Comparison of ENCODE assay signal across 1 cellular context in genomic region chr9:130579738-130580463, GRCh38.
TF ChIP-seq lines count a peak whose summit lies in the region.

No MANE protein-coding gene starts in this region.

TF ChIP-seq in HepG2, 621 proteins besides CTCF, POLR2A, EP300 and RAD21 (continued from another document and continues in another):
- TF ChIP-seq, protein P1, sequence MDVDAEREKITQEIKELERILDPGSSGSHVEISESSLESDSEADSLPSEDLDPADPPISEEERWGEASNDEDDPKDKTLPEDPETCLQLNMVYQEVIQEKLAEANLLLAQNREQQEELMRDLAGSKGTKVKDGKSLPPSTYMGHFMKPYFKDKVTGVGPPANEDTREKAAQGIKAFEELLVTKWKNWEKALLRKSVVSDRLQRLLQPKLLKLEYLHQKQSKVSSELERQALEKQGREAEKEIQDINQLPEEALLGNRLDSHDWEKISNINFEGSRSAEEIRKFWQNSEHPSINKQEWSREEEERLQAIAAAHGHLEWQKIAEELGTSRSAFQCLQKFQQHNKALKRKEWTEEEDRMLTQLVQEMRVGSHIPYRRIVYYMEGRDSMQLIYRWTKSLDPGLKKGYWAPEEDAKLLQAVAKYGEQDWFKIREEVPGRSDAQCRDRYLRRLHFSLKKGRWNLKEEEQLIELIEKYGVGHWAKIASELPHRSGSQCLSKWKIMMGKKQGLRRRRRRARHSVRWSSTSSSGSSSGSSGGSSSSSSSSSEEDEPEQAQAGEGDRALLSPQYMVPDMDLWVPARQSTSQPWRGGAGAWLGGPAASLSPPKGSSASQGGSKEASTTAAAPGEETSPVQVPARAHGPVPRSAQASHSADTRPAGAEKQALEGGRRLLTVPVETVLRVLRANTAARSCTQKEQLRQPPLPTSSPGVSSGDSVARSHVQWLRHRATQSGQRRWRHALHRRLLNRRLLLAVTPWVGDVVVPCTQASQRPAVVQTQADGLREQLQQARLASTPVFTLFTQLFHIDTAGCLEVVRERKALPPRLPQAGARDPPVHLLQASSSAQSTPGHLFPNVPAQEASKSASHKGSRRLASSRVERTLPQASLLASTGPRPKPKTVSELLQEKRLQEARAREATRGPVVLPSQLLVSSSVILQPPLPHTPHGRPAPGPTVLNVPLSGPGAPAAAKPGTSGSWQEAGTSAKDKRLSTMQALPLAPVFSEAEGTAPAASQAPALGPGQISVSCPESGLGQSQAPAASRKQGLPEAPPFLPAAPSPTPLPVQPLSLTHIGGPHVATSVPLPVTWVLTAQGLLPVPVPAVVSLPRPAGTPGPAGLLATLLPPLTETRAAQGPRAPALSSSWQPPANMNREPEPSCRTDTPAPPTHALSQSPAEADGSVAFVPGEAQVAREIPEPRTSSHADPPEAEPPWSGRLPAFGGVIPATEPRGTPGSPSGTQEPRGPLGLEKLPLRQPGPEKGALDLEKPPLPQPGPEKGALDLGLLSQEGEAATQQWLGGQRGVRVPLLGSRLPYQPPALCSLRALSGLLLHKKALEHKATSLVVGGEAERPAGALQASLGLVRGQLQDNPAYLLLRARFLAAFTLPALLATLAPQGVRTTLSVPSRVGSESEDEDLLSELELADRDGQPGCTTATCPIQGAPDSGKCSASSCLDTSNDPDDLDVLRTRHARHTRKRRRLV (CRISPR knock-in tag; IDR thresholded peaks at IDR 0.05) = no peak
- TF ChIP-seq SNAI1 (CRISPR knock-in tag; IDR thresholded peaks at IDR 0.05; ENCODE audit: borderline replicate concordance) = no peak
- no peak for TF ChIP-seq ATAD3A (CRISPR knock-in tag; IDR thresholded peaks at IDR 0.05)
- no peak for TF ChIP-seq CREM (IDR thresholded peaks at IDR 0.05)
- TF ChIP-seq CREM (CRISPR knock-in tag; IDR thresholded peaks at IDR 0.05) = no peak
- no peak for TF ChIP-seq PAX8 (CRISPR knock-in tag; IDR thresholded peaks at IDR 0.05; ENCODE audit: borderline replicate concordance)
- TF ChIP-seq TBX2 (CRISPR knock-in tag; IDR thresholded peaks at IDR 0.05; ENCODE audit: borderline replicate concordance) = no peak
- no peak for TF ChIP-seq DMAP1 (CRISPR knock-in tag; IDR thresholded peaks at IDR 0.05)
- TF ChIP-seq KLF12 (CRISPR knock-in tag; IDR thresholded peaks at IDR 0.05; ENCODE audit: borderline replicate concordance) = no peak
- TF ChIP-seq ZNF598 (CRISPR knock-in tag; IDR thresholded peaks at IDR 0.05; ENCODE audit: borderline replicate concordance) = no peak
- TF ChIP-seq ZNF501 (CRISPR knock-in tag; IDR thresholded peaks at IDR 0.05) = no peak
- TF ChIP-seq ZNF773 (CRISPR knock-in tag; IDR thresholded peaks at IDR 0.05; ENCODE audit: borderline replicate concordance) = 0 out of 2 replicates have a peak, but pooled peaks have one; percentile 18
- TF ChIP-seq PHF8 (CRISPR knock-in tag; IDR thresholded peaks at IDR 0.05) = 0 out of 2 replicates have a peak, but pooled peaks have one; percentile 59
- TF ChIP-seq PRPF4 (IDR thresholded peaks at IDR 0.05; ENCODE audit: low read depth, low read length, poor library complexity, severe bottlenecking) = no peak
- TF ChIP-seq SP2 (CRISPR knock-in tag; IDR thresholded peaks at IDR 0.05) = no peak
- TF ChIP-seq, protein P2, sequence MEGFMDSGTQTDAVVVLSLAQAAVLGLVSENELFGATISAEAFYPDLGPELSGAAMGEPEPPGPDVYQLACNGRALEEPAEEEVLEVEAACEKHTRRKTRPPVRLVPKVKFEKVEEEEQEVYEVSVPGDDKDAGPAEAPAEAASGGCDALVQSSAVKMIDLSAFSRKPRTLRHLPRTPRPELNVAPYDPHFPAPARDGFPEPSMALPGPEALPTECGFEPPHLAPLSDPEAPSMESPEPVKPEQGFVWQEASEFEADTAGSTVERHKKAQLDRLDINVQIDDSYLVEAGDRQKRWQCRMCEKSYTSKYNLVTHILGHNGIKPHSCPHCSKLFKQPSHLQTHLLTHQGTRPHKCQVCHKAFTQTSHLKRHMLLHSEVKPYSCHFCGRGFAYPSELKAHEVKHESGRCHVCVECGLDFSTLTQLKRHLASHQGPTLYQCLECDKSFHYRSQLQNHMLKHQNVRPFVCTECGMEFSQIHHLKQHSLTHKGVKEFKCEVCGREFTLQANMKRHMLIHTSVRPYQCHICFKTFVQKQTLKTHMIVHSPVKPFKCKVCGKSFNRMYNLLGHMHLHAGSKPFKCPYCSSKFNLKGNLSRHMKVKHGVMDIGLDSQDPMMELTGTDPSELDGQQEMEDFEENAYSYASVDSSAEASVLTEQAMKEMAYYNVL (CRISPR knock-in tag; IDR thresholded peaks at IDR 0.05; ENCODE audit: borderline replicate concordance) = no peak
- no peak for TF ChIP-seq FOXA1 (IDR thresholded peaks at IDR 0.05)
- TF ChIP-seq FOXA1 (CRISPR knock-in tag; IDR thresholded peaks at IDR 0.05) = no peak
- no peak; the same call in 1 of the 2 replicates for TF ChIP-seq CENPBD1 (CRISPR knock-in tag; IDR thresholded peaks at IDR 0.05; ENCODE audit: borderline replicate concordance, low read depth)
- no peak for TF ChIP-seq PRDM15 (CRISPR knock-in tag; IDR thresholded peaks at IDR 0.05)
- TF ChIP-seq, protein P3, sequence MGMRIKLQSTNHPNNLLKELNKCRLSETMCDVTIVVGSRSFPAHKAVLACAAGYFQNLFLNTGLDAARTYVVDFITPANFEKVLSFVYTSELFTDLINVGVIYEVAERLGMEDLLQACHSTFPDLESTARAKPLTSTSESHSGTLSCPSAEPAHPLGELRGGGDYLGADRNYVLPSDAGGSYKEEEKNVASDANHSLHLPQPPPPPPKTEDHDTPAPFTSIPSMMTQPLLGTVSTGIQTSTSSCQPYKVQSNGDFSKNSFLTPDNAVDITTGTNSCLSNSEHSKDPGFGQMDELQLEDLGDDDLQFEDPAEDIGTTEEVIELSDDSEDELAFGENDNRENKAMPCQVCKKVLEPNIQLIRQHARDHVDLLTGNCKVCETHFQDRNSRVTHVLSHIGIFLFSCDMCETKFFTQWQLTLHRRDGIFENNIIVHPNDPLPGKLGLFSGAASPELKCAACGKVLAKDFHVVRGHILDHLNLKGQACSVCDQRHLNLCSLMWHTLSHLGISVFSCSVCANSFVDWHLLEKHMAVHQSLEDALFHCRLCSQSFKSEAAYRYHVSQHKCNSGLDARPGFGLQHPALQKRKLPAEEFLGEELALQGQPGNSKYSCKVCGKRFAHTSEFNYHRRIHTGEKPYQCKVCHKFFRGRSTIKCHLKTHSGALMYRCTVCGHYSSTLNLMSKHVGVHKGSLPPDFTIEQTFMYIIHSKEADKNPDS (CRISPR knock-in tag; IDR thresholded peaks at IDR 0.05) = no peak
- TF ChIP-seq PAWR (CRISPR knock-in tag; IDR thresholded peaks at IDR 0.05; ENCODE audit: borderline replicate concordance) = no peak
- no peak for TF ChIP-seq ZNF30 (CRISPR knock-in tag; IDR thresholded peaks at IDR 0.05)
- no peak for TF ChIP-seq SP140L (CRISPR knock-in tag; IDR thresholded peaks at IDR 0.05; ENCODE audit: borderline replicate concordance)
- 0 out of 2 replicates have a peak, but pooled peaks have one; percentile 11 for TF ChIP-seq ZNF816 (CRISPR knock-in tag; IDR thresholded peaks at IDR 0.05; ENCODE audit: borderline replicate concordance)
- no peak for TF ChIP-seq ZNF761 (CRISPR knock-in tag; conservative IDR thresholded peaks at IDR 0.05)
- TF ChIP-seq DNMT1 (CRISPR knock-in tag; IDR thresholded peaks at IDR 0.05) = 0 out of 2 replicates have a peak, but pooled peaks have one; percentile 9
- no peak for TF ChIP-seq PAF1 (CRISPR knock-in tag; IDR thresholded peaks at IDR 0.05)
- no peak for TF ChIP-seq ZNF878 (CRISPR knock-in tag; IDR thresholded peaks at IDR 0.05)
- TF ChIP-seq, protein P4, sequence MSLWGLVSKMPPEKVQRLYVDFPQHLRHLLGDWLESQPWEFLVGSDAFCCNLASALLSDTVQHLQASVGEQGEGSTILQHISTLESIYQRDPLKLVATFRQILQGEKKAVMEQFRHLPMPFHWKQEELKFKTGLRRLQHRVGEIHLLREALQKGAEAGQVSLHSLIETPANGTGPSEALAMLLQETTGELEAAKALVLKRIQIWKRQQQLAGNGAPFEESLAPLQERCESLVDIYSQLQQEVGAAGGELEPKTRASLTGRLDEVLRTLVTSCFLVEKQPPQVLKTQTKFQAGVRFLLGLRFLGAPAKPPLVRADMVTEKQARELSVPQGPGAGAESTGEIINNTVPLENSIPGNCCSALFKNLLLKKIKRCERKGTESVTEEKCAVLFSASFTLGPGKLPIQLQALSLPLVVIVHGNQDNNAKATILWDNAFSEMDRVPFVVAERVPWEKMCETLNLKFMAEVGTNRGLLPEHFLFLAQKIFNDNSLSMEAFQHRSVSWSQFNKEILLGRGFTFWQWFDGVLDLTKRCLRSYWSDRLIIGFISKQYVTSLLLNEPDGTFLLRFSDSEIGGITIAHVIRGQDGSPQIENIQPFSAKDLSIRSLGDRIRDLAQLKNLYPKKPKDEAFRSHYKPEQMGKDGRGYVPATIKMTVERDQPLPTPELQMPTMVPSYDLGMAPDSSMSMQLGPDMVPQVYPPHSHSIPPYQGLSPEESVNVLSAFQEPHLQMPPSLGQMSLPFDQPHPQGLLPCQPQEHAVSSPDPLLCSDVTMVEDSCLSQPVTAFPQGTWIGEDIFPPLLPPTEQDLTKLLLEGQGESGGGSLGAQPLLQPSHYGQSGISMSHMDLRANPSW (CRISPR knock-in tag; IDR thresholded peaks at IDR 0.05; ENCODE audit: borderline replicate concordance) = no peak
- peak; percentile 45; the same call in 1 of the 2 replicates for TF ChIP-seq HOXA5 (CRISPR knock-in tag; IDR thresholded peaks at IDR 0.05)
- TF ChIP-seq GZF1 (CRISPR knock-in tag; IDR thresholded peaks at IDR 0.05) = no peak
- no peak for TF ChIP-seq RCOR2 (CRISPR knock-in tag; IDR thresholded peaks at IDR 0.05)
- TF ChIP-seq HIC2 (CRISPR knock-in tag; IDR thresholded peaks at IDR 0.05; ENCODE audit: low read depth) = 0 out of 2 replicates have a peak, but pooled peaks have one; percentile 10
- 0 out of 2 replicates have a peak, but pooled peaks have one; percentile 13 for TF ChIP-seq ZNF546 (CRISPR knock-in tag; conservative IDR thresholded peaks at IDR 0.05)
- no peak for TF ChIP-seq CBX5 (CRISPR knock-in tag; IDR thresholded peaks at IDR 0.05; ENCODE audit: borderline replicate concordance)
- TF ChIP-seq ZFY (CRISPR knock-in tag; IDR thresholded peaks at IDR 0.05) = peak; percentile 0; the same call in 1 of the 2 replicates
- TF ChIP-seq ARHGAP35 (CRISPR knock-in tag; IDR thresholded peaks at IDR 0.05; ENCODE audit: borderline replicate concordance) = 0 out of 2 replicates have a peak, but pooled peaks have one; percentile 9
- 0 out of 2 replicates have a peak, but pooled peaks have one; percentile 48 for TF ChIP-seq ZNF253 (CRISPR knock-in tag; IDR thresholded peaks at IDR 0.05; ENCODE audit: borderline replicate concordance)
- TF ChIP-seq ZNF296 (CRISPR knock-in tag; conservative IDR thresholded peaks at IDR 0.05) = no peak
- 0 out of 2 replicates have a peak, but pooled peaks have one; percentile 56 for TF ChIP-seq KDM5A (IDR thresholded peaks at IDR 0.05; ENCODE audit: borderline replicate concordance, low read length)
- TF ChIP-seq AGO1 (IDR thresholded peaks at IDR 0.05; ENCODE audit: low read depth, low read length, poor library complexity, severe bottlenecking) = peak; percentile 2
- peak; percentile 10; the same call in 1 of the 2 replicates for TF ChIP-seq MTA1 (CRISPR knock-in tag; IDR thresholded peaks at IDR 0.05; ENCODE audit: borderline replicate concordance)
- no peak for TF ChIP-seq ZSCAN21 (CRISPR knock-in tag; IDR thresholded peaks at IDR 0.05; ENCODE audit: borderline replicate concordance)
- TF ChIP-seq RAD51 (IDR thresholded peaks at IDR 0.05; ENCODE audit: borderline replicate concordance) = no peak
- peak; percentile 48; the same call in 1 of the 2 replicates for TF ChIP-seq ARNT2 (CRISPR knock-in tag; IDR thresholded peaks at IDR 0.05; ENCODE audit: low read depth)
- 0 out of 2 replicates have a peak, but pooled peaks have one; percentile 1 for TF ChIP-seq REL (CRISPR knock-in tag; conservative IDR thresholded peaks at IDR 0.05)
- TF ChIP-seq ZNF225 (CRISPR knock-in tag; IDR thresholded peaks at IDR 0.05) = no peak
- no peak for TF ChIP-seq MAZ (IDR thresholded peaks at IDR 0.05; ENCODE audit: borderline replicate concordance, low read depth, low read length)
- no peak for TF ChIP-seq MAZ (CRISPR knock-in tag; IDR thresholded peaks at IDR 0.05; ENCODE audit: low read depth)
- no peak for TF ChIP-seq MTA3 (CRISPR knock-in tag; IDR thresholded peaks at IDR 0.05)
- no peak for TF ChIP-seq PTBP1 (IDR thresholded peaks at IDR 0.05; ENCODE audit: low read depth, low read length, poor library complexity, severe bottlenecking)
- no peak for TF ChIP-seq SAFB2 (CRISPR knock-in tag; IDR thresholded peaks at IDR 0.05; ENCODE audit: borderline replicate concordance, low read depth)
